20 cellular contexts compared by ENCODE assay signal in the genomic region with DNA sequence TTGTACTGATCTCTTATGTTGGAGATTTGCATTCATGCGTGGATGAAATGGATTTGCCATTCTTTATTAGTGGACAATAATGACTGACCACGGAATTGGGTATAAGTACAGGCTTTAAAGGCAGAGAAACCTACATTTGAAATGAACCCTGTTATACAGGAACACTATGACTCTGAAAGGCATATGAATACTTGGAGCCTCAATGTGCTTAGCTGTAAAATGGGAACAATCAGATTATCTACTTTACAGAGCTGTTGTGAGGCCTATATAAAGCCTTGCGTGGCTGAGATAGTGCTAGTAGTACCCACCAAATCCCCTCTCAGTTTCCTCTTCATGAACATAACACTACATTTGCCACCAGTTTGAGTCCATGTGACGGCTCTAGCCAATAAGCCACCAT. TPM values are rescaled to one million over a fixed set of nuclear protein-coding genes. Genes with fewer than 3 reads are reported as not detected.
DNase-seq lines count a peak whose midpoint lies in the region; ATAC-seq, FAIRE-seq and TF ChIP-seq lines count a peak whose summit lies in the region.
"Had no signal": no experiment of that assay in that cellular context is flagged by ENCODE, and none has a peak within 500 bp of the region (broad histone marks: within the 10 kb centered on the region; RNA-seq: fewer than 3 reads in every experiment).

No MANE protein-coding gene starts in this region.

- intact Hi-C loops in CD14-positive monocyte (cut with micrococcal nuclease), result no loop called here
- intact Hi-C loops in right lobe of liver (cut with DNase I), result no loop called here

- H3K27me3 ChIP-seq in adipocyte (replicated peaks; ENCODE audit: control insufficient read depth, insufficient read depth, low read length) (no peaks in the 10 kb centered on the region), right lobe of liver (no peaks in the 10 kb centered on the region)

- peak overlapping the region; percentile 53 to 56 (median 55) for H3K27ac ChIP-seq in right lobe of liver

- peaks cover 74% of the 10 kb centered on the region for H3K4me1 ChIP-seq in adipocyte (ENCODE audit: control insufficient read depth, insufficient read depth, low read length)
- peaks cover 0 to 13% (median 0%) of the 10 kb centered on the region in 4 donors for H3K4me1 ChIP-seq in right lobe of liver

- H3K4me3 ChIP-seq in adipocyte (ENCODE audit: low read length) (no peak overlapping the region), right lobe of liver (no peak overlapping the region)

- no peak for DNase-seq in CD14-positive monocyte (ENCODE audit: low spot score)
- no peak for DNase-seq in adipocyte (ENCODE audit: low read depth)
- no peak for DNase-seq in right lobe of liver
- no peak for DNase-seq in stimulated activated naive B cell treated with anti-CD40 and anti-IgM and Interleukin-4, amounts not matched to agents 10 μg/mL and 1 μg/mL and 100 μg/mL, for 72 hours
- no peak for DNase-seq in hippocampal formation (lab: John Stamatoyannopoulos, UW)
- no peak for DNase-seq in GM10248 (ENCODE audit: extremely low spot score)
- DNase-seq in RCC 7860 (ENCODE audit: low spot score), result no peak
- DNase-seq in NCI-H2196 treated with DMSO at 0.1 percent for 48 hours (lab: John Stamatoyannopoulos, UW; ENCODE audit: unreplicated experiment), result no peak
- DNase-seq: ACHN; activated CD4-positive, alpha-beta T cell treated with anti-CD3 and anti-CD28 coated beads, Interleukin-2, amount 50 U/mL, for 4 hours; CD4-positive, alpha-beta memory T cell; effector CD4-positive, alpha-beta T cell; H9; hypothalamus; NCI-H1048; NCI-H2107; stimulated activated CD4-positive, alpha-beta T cell treated with anti-CD3 and anti-CD28 coated beads, Interleukin-4, amount 100 ng/mL, for 1 hour; SW 1271 had no signal

- CTCF ChIA-PET in GM10248 (lab: Yijun Ruan, JAX), result interaction anchor here (1.0 to 1.4 kb wide), 4 partner anchors 10 to 18 kb away, joined by 3 to 6 read pairs (median 3); no protein-coding TSS in a partner anchor

- no peak for ATAC-seq in right lobe of liver
- no peak for ATAC-seq in stimulated activated naive B cell treated with anti-CD40 and anti-IgM and Interleukin-4, amounts not matched to agents 10 μg/mL and 1 μg/mL and 100 μg/mL, for 72 hours (replicated peaks)
- ATAC-seq: activated naive CD4-positive, alpha-beta T cell treated with anti-CD3 and anti-CD28 coated beads, Interleukin-2, amount 50 U/mL, for 72 hours had no signal

- peaks cover 0 to 3% (median 2%) of the 10 kb centered on the region in 3 donors for H3K27me3 Mint-ChIP-seq in CD14-positive monocyte (ENCODE audit: low read depth in 3 of 3)
- no peaks in the 10 kb centered on the region for H3K27me3 Mint-ChIP-seq in stimulated activated naive B cell treated with anti-CD40 and anti-IgM and Interleukin-4, amounts not matched to agents 10 μg/mL and 1 μg/mL and 100 μg/mL, for 72 hours
- H3K27me3 Mint-ChIP-seq: CD4-positive, alpha-beta memory T cell had no signal

- peaks cover 0 to 7% of the 10 kb centered on the region in 2 donors for H3K36me3 Mint-ChIP-seq in CD14-positive monocyte
- H3K36me3 Mint-ChIP-seq in stimulated activated naive B cell treated with anti-CD40 and anti-IgM and Interleukin-4, amounts not matched to agents 10 μg/mL and 1 μg/mL and 100 μg/mL, for 72 hours, result peaks cover 12 to 21% of the 10 kb centered on the region in 2 donors

- H3K27ac Mint-ChIP-seq in CD14-positive monocyte, result peak overlapping the region; percentile 93 to 97 (median 95)
- peak overlapping the region; percentile 95 for H3K27ac Mint-ChIP-seq in stimulated activated naive B cell treated with anti-CD40 and anti-IgM and Interleukin-4, amounts not matched to agents 10 μg/mL and 1 μg/mL and 100 μg/mL, for 72 hours
- H3K27ac Mint-ChIP-seq: activated naive CD4-positive, alpha-beta T cell treated with anti-CD3 and anti-CD28 coated beads, Interleukin-2, amount 50 U/mL, for 72 hours; H9 had no signal

- 74% methylated on average over 4 of the region's 4 CpGs for WGBS in right lobe of liver (ENCODE audit: insufficient coverage, low coverage, low lambda C conversion rate, missing lambda C conversion rate)

- POLR2A ChIA-PET in GM10248 (lab: Yijun Ruan, JAX), result no interaction called here

- FAIRE-seq in RCC 7860 (lab: Jason Lieb, UNC), result no peak
- FAIRE-seq: bronchial epithelial cell had no signal

- TF ChIP-seq CTCF in CD14-positive monocyte (IDR thresholded peaks at IDR 0.05), result no peak
- TF ChIP-seq CTCF in right lobe of liver (IDR thresholded peaks at IDR 0.05), result no peak
- no peak for TF ChIP-seq CTCF in GM10248 (IDR thresholded peaks at IDR 0.05; ENCODE audit: control extremely low read depth, extremely low read depth, low read depth, missing control alignments)

- H3K9me3 Mint-ChIP-seq in CD14-positive monocyte, result peaks cover 0 to 2% (median 0%) of the 10 kb centered on the region in 7 donors
- H3K9me3 Mint-ChIP-seq in stimulated activated naive B cell treated with anti-CD40 and anti-IgM and Interleukin-4, amounts not matched to agents 10 μg/mL and 1 μg/mL and 100 μg/mL, for 72 hours, result no peaks in the 10 kb centered on the region
- H3K9me3 Mint-ChIP-seq: activated naive CD4-positive, alpha-beta T cell treated with anti-CD3 and anti-CD28 coated beads, Interleukin-2, amount 50 U/mL, for 72 hours; CD4-positive, alpha-beta memory T cell had no signal

- no peaks in the 10 kb centered on the region for H3K9me3 ChIP-seq in adipocyte (ENCODE audit: control insufficient read depth, low read length)
- no peaks in the 10 kb centered on the region for H3K9me3 ChIP-seq in right lobe of liver

- H3K36me3 ChIP-seq in adipocyte (ENCODE audit: control insufficient read depth, insufficient read depth, low read length, severe bottlenecking) (no peaks in the 10 kb centered on the region), right lobe of liver (no peaks in the 10 kb centered on the region)

- H3K9ac ChIP-seq in adipocyte (ENCODE audit: low read length), result peak overlapping the region; percentile 78

- peaks cover 64% of the 10 kb centered on the region for H3K4me1 Mint-ChIP-seq in CD14-positive monocyte
- peaks cover 57 to 87% of the 10 kb centered on the region in 2 donors for H3K4me1 Mint-ChIP-seq in stimulated activated naive B cell treated with anti-CD40 and anti-IgM and Interleukin-4, amounts not matched to agents 10 μg/mL and 1 μg/mL and 100 μg/mL, for 72 hours

- no peak for TF ChIP-seq POLR2A in right lobe of liver (IDR thresholded peaks at IDR 0.05)

- peak overlapping the region in 1 of 2 donors; percentile 57 for H3K4me3 Mint-ChIP-seq in CD14-positive monocyte
- peak overlapping the region; percentile 25 to 28 for H3K4me3 Mint-ChIP-seq in stimulated activated naive B cell treated with anti-CD40 and anti-IgM and Interleukin-4, amounts not matched to agents 10 μg/mL and 1 μg/mL and 100 μg/mL, for 72 hours
- H3K4me3 Mint-ChIP-seq: CD4-positive, alpha-beta memory T cell; H9 had no signal

RNA-seq across cellular contexts. Expression of a gene that starts 18.9 kb away (rescaled TPM):
- 100 to 1,000 TPM; 385 to 523 TPM for polyA plus RNA-seq in CD14-positive monocyte
- total RNA-seq in right lobe of liver, result 100 to 1,000 TPM in 4 of 6 experiments, 10 to 100 TPM in 2; 99.7 to 136 (median 106) TPM

RNA-seq across cellular contexts. Expression of a gene that starts 39.5 kb away (rescaled TPM):
- 1 to 10 TPM; 4.1 to 7.1 TPM for polyA plus RNA-seq in CD14-positive monocyte
- 1 to 10 TPM; 3.6 to 9.0 (median 6.0) TPM for total RNA-seq in right lobe of liver
